In the genomic region with DNA sequence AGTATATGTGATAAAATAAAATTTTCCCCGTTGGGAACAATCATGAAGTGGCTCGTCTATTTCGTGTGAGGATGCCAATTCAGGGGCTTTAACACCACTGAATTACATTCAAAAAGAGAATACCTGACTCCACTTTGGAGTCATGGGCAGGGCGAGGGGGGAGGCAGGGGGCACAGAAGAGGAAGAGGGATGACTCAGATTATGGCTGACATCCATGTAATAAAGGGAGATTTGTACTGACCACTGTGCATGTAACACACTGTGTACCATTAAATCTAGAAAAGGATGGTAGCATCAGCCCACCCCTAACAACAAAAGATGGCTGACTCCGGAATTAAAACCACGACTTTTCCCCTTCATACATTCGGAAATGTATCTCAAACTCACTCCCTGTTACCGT, we compare ENCODE assay signal across 8 cellular contexts. TPM values are rescaled to one million over a fixed set of nuclear protein-coding genes. Genes with fewer than 3 reads are reported as not detected.
A peak's percentile ranks its signal among the peaks of the same experiment; 100 is the strongest.
DNase-seq lines count a peak whose midpoint lies in the region; ATAC-seq and TF ChIP-seq lines count a peak whose summit lies in the region.

No MANE protein-coding gene starts in this region.

- no peaks in the 10 kb centered on the region for H3K27me3 ChIP-seq in mesenchymal stem cell (ENCODE audit: control insufficient read depth in 1 of 2, insufficient read depth in 1 of 2, low read length in 2 of 2)

- no peak overlapping the region for H2AFZ ChIP-seq in mesenchymal stem cell (ENCODE audit: low read depth, low read length)

- peak overlapping the region; percentile 80 for H3K9ac ChIP-seq in mesenchymal stem cell (ENCODE audit: low read length)

- no peak overlapping the region for H2BK15ac ChIP-seq in mesenchymal stem cell (ENCODE audit: low read depth, poor library complexity, severe bottlenecking)

- H3K79me1 ChIP-seq in mesenchymal stem cell (replicated peaks; ENCODE audit: low read length, poor library complexity, severe bottlenecking), result no peaks in the 10 kb centered on the region

- peak overlapping the region; percentile 75 for H3K4me3 ChIP-seq in AG10803 (ENCODE audit: low read length)
- H3K4me3 ChIP-seq in HFF-Myc (replicated peaks; ENCODE audit: low read depth, low read length), result peak overlapping the region; percentile 55
- peak overlapping the region in 1 of 2 experiments; percentile 86 for H3K4me3 ChIP-seq in mesenchymal stem cell (ENCODE audit: insufficient read depth in 1 of 2, low read depth in 1 of 2, low read length in 2 of 2)

- no peak overlapping the region for H3K14ac ChIP-seq in mesenchymal stem cell (ENCODE audit: low read length in 2 of 2)

- no peak overlapping the region for H3K18ac ChIP-seq in mesenchymal stem cell (ENCODE audit: low read depth in 1 of 2, low read length in 2 of 2)

- H3K4me1 ChIP-seq in mesenchymal stem cell (ENCODE audit: control insufficient read depth, insufficient read depth, low read depth, low read length), result peaks cover 3% of the 10 kb centered on the region

- H3K4me2 ChIP-seq in mesenchymal stem cell (ENCODE audit: low read length, poor library complexity, severe bottlenecking), result no peak overlapping the region

- H2BK5ac ChIP-seq in mesenchymal stem cell (ENCODE audit: low read depth, low read length, poor library complexity, severe bottlenecking), result no peak overlapping the region

- H3K27ac ChIP-seq in mesenchymal stem cell (ENCODE audit: low read length, poor library complexity, severe bottlenecking), result no peak overlapping the region

- TF ChIP-seq CTCF in AG10803 (conservative IDR thresholded peaks at IDR 0.05; ENCODE audit: low read length) (no peak), HFF-Myc (IDR thresholded peaks at IDR 0.05; ENCODE audit: low read depth, low read length, missing control alignments) (no peak)

- 75% methylated on average over 4 of the region's 8 CpGs for WGBS in mesenchymal stem cell

- H2BK12ac ChIP-seq in mesenchymal stem cell (ENCODE audit: low read length in 2 of 2), result no peak overlapping the region

- H4K91ac ChIP-seq in mesenchymal stem cell (ENCODE audit: low read length), result no peak overlapping the region

- no peaks in the 10 kb centered on the region for H3K36me3 ChIP-seq in mesenchymal stem cell (ENCODE audit: control insufficient read depth in 1 of 2, insufficient read depth in 2 of 2, low read depth in 1 of 2, low read length in 2 of 2)

- H4K8ac ChIP-seq in mesenchymal stem cell (ENCODE audit: low read length), result no peak overlapping the region

- peaks cover 9% of the 10 kb centered on the region for H3K9me3 ChIP-seq in mesenchymal stem cell (ENCODE audit: control insufficient read depth, low read length)

- H2BK120ac ChIP-seq in mesenchymal stem cell (ENCODE audit: low read depth, low read length), result no peak overlapping the region

- no peak overlapping the region for H3K23ac ChIP-seq in mesenchymal stem cell (ENCODE audit: low read length in 2 of 2)

- H2AK5ac ChIP-seq in mesenchymal stem cell (ENCODE audit: low read length, severe bottlenecking), result no peak overlapping the region

- no peak for ATAC-seq in HG03432 (IDR thresholded peaks at IDR 0.05; ENCODE audit: unreplicated experiment)

- no peak overlapping the region for H3K4ac ChIP-seq in mesenchymal stem cell (ENCODE audit: low read depth in 1 of 2, low read length in 2 of 2)

- DNase-seq in AG10803 (ENCODE audit: low read depth), result no peak
- no peak for DNase-seq in HFF-Myc (ENCODE audit: extremely low read depth, low read depth)
- DNase-seq in amniotic epithelial cell (ENCODE audit: low read depth), result peak; percentile 12
- no peak for DNase-seq in mesenchymal stem cell
- no peak for DNase-seq in pons (ENCODE audit: low spot score)
- no peak for DNase-seq in DMS79 (lab: John Stamatoyannopoulos, UW)
- DNase-seq in NCI-H82 treated with DMSO at 0.1 percent for 48 hours (lab: John Stamatoyannopoulos, UW; ENCODE audit: unreplicated experiment), result no peak

RNA-seq across cellular contexts. Expression of a gene that starts 1.3 kb away (rescaled TPM):
- 1.7 TPM for polyA plus RNA-seq in mesenchymal stem cell (2013, experiment 1 of 2)
- polyA plus RNA-seq in mesenchymal stem cell (2013, experiment 2 of 2), result 1.7 TPM
